Comparison of ENCODE assay signal across 29 cellular contexts in genomic region chr6:81816387-81816786, GRCh38.
DNase-seq lines count a peak whose midpoint lies in the region; ATAC-seq, FAIRE-seq and TF ChIP-seq lines count a peak whose summit lies in the region.
"Had no signal": no experiment of that assay in that cellular context is flagged by ENCODE, and none has a peak within 500 bp of the region (broad histone marks: within the 10 kb centered on the region; RNA-seq: fewer than 3 reads in every experiment).

No MANE protein-coding gene starts in this region.

- TF ChIP-seq POLR2A in GM12891 (IDR thresholded peaks at IDR 0.05; ENCODE audit: low read depth, low read length) = no peak

- H3K27ac Mint-ChIP-seq in nephron progenitor cell = peak overlapping the region; percentile 4
- H3K27ac Mint-ChIP-seq: activated CD4-positive, alpha-beta memory T cell treated with anti-CD3 and anti-CD28 coated beads, Interleukin-2, amount 10 ng/mL, durations not matched to agents 7 days and 5 days; activated naive CD4-positive, alpha-beta T cell treated with anti-CD3 and anti-CD28 coated beads, Interleukin-2, amount 10 ng/mL, durations not matched to agents 7 days and 5 days; activated T-helper 17 cell treated with anti-CD3 and anti-CD28 coated beads, Interleukin-2, amount 50 U/mL, for 72 hours; nephron; stimulated activated effector memory CD8-positive, alpha-beta T cell treated with anti-CD3 and anti-CD28 coated beads, Interleukin-12 subunit alpha, Interleukin-12 subunit beta, amount 100 ng/mL, for 72 hours had no signal

- no peaks in the 10 kb centered on the region for H3K36me3 Mint-ChIP-seq in nephron progenitor cell (ENCODE audit: low read depth)
- H3K36me3 Mint-ChIP-seq: activated naive CD4-positive, alpha-beta T cell treated with anti-CD3 and anti-CD28 coated beads, Interleukin-2, amount 10 ng/mL, durations not matched to agents 7 days and 5 days; stimulated activated effector memory CD8-positive, alpha-beta T cell treated with anti-CD3 and anti-CD28 coated beads, Interleukin-12 subunit alpha, Interleukin-12 subunit beta, amount 100 ng/mL, for 72 hours had no signal

- FAIRE-seq in GM12891 (lab: Jason Lieb, UNC) = peak; percentile 33

- H3K4me3 Mint-ChIP-seq in nephron progenitor cell = no peak overlapping the region
- H3K4me3 Mint-ChIP-seq: activated CD4-positive, alpha-beta memory T cell treated with anti-CD3 and anti-CD28 coated beads, Interleukin-2, amount 10 ng/mL, durations not matched to agents 7 days and 5 days; activated naive CD4-positive, alpha-beta T cell treated with anti-CD3 and anti-CD28 coated beads, Interleukin-2, amount 10 ng/mL, durations not matched to agents 7 days and 5 days; activated T-helper 17 cell treated with anti-CD3 and anti-CD28 coated beads, Interleukin-2, amount 50 U/mL, for 72 hours; H9; nephron; stimulated activated effector memory CD8-positive, alpha-beta T cell treated with anti-CD3 and anti-CD28 coated beads, Interleukin-12 subunit alpha, Interleukin-12 subunit beta, amount 100 ng/mL, for 72 hours had no signal

- TF ChIP-seq CTCF in VCaP (conservative IDR thresholded peaks at IDR 0.05) (no peak), nephron progenitor cell (IDR thresholded peaks at IDR 0.05) (no peak)

- no peaks in the 10 kb centered on the region for H3K9me3 Mint-ChIP-seq in nephron progenitor cell
- H3K9me3 Mint-ChIP-seq: activated CD4-positive, alpha-beta memory T cell treated with anti-CD3 and anti-CD28 coated beads, Interleukin-2, amount 10 ng/mL, durations not matched to agents 7 days and 5 days; activated naive CD4-positive, alpha-beta T cell treated with anti-CD3 and anti-CD28 coated beads, Interleukin-2, amount 10 ng/mL, durations not matched to agents 7 days and 5 days; activated T-helper 17 cell treated with anti-CD3 and anti-CD28 coated beads, Interleukin-2, amount 50 U/mL, for 72 hours; H9; nephron; stimulated activated effector memory CD8-positive, alpha-beta T cell treated with anti-CD3 and anti-CD28 coated beads, Interleukin-12 subunit alpha, Interleukin-12 subunit beta, amount 100 ng/mL, for 72 hours had no signal

- peak; percentile 8 for DNase-seq in DMS53 (lab: John Stamatoyannopoulos, UW)
- no peak for DNase-seq in DMS53 treated with DMSO at 0.1 percent for 48 hours (lab: John Stamatoyannopoulos, UW; ENCODE audit: unreplicated experiment)
- no peak for DNase-seq in GM12891 (ENCODE audit: insufficient read length, low spot score)
- DNase-seq in nephron progenitor cell = peak; percentile 68
- DNase-seq in activated T-cell treated with anti-CD3 and anti-CD28 coated beads, Interleukin-2, amount 50 U/mL, for 1 hour = no peak
- DNase-seq in NCI-H187 treated with DMSO at 0.1 percent for 48 hours (lab: John Stamatoyannopoulos, UW) = no peak
- DNase-seq: 8988T; activated CD4-positive, alpha-beta memory T cell treated with anti-CD3 and anti-CD28 coated beads, Interleukin-2, amount 10 ng/mL, durations not matched to agents 7 days and 5 days; activated CD8-positive, alpha-beta memory T cell treated with anti-CD3 and anti-CD28 coated beads, Interleukin-2, amount 50 U/mL, for 48 hours; activated naive CD4-positive, alpha-beta T cell treated with anti-CD3 and anti-CD28 coated beads, Interleukin-2, amount 10 ng/mL, durations not matched to agents 7 days and 5 days; adrenal gland; central memory CD4-positive, alpha-beta T cell; EL; erythroblast; H9; head of caudate nucleus; KG1; mammary epithelial cell; MG63; NCI-H1436; NCI-H526; transverse colon had no signal

- H3K4me1 Mint-ChIP-seq in nephron progenitor cell = peaks cover 56% of the 10 kb centered on the region
- H3K4me1 Mint-ChIP-seq: activated T-helper 17 cell treated with anti-CD3 and anti-CD28 coated beads, Interleukin-2, amount 50 U/mL, for 72 hours; H9 had no signal

- H3K27me3 Mint-ChIP-seq in nephron progenitor cell (ENCODE audit: low read depth, poor library complexity) = peaks cover 2% of the 10 kb centered on the region

- no peak for ATAC-seq in GM18870 (IDR thresholded peaks at IDR 0.05; ENCODE audit: unreplicated experiment)
- ATAC-seq: activated T-helper 17 cell treated with anti-CD3 and anti-CD28 coated beads, Interleukin-2, amount 50 U/mL, for 72 hours; Panc1; stimulated activated effector memory CD8-positive, alpha-beta T cell treated with anti-CD3 and anti-CD28 coated beads, Interleukin-12 subunit alpha, Interleukin-12 subunit beta, amount 100 ng/mL, for 72 hours had no signal

- 0 out of 2 replicates have a peak overlapping the region, but pooled peaks have one; percentile 20 for H3K27ac ChIP-seq in VCaP
- H3K27ac ChIP-seq: adrenal gland, C4-2B, transverse colon had no signal

TF ChIP-seq in GM12891, 5 proteins besides CTCF, POLR2A, EP300 and RAD21:
- TF ChIP-seq TAF1 (IDR thresholded peaks at IDR 0.05; ENCODE audit: low read depth, low read length) = no peak

Comparison
In these comparisons a context has a peak if more than half of its experiments do, and no peak if none do; other contexts are left out.
1. DNase-seq: peak in DMS53 (single experiment) and nephron progenitor cell (single experiment); none in DMS53 treated with DMSO at 0.1 percent for 48 hours (single experiment), GM12891 (single experiment), activated T-cell treated with anti-CD3 and anti-CD28 coated beads, Interleukin-2, amount 50 U/mL, for 1 hour (single experiment) and NCI-H187 treated with DMSO at 0.1 percent for 48 hours (single experiment).